18 cellular contexts compared by ENCODE assay signal in genomic region chr4:8690811-8691775, GRCh38.
"Had no signal": no experiment of that assay in that cellular context is flagged by ENCODE, and none has a peak within 500 bp of the region (broad histone marks: within the 10 kb centered on the region; RNA-seq: fewer than 3 reads in every experiment).

No MANE protein-coding gene starts in this region.

- DNase-seq: activated CD4-positive, alpha-beta T cell treated with anti-CD3 and anti-CD28 coated beads, Interleukin-2, amount 10 ng/mL, durations not matched to agents 7 days and 5 days; activated naive CD4-positive, alpha-beta T cell; activated naive CD8-positive, alpha-beta T cell treated with anti-CD3 and anti-CD28 coated beads, Interleukin-2, amount 10 ng/mL, durations not matched to agents 7 days and 5 days; amygdala; caudate nucleus; kidney glomerular epithelial cell; mesenchymal stem cell; naive thymus-derived CD8-positive, alpha-beta T cell; stimulated activated CD4-positive, alpha-beta T cell treated with anti-CD3 and anti-CD28 coated beads, Interleukin-12 subunit alpha, Interleukin-12 subunit beta, amount 100 ng/mL, for 4 hours; stimulated activated CD4-positive, alpha-beta T cell treated with anti-CD3 and anti-CD28 coated beads, Interleukin-1b, Interleukin-23, amount 100 ng/mL, for 48 hours; stimulated activated naive CD4-positive, alpha-beta T cell treated with Interleukin-2 at 50 U/mL for 16 hours; substantia nigra; T-helper 1 cell; T-helper 9 cell; transverse colon had no signal

- H3K27ac Mint-ChIP-seq: activated CD4-positive, alpha-beta T cell treated with anti-CD3 and anti-CD28 coated beads, Interleukin-2, amount 10 ng/mL, durations not matched to agents 7 days and 5 days; activated naive CD8-positive, alpha-beta T cell treated with anti-CD3 and anti-CD28 coated beads, Interleukin-2, amount 10 ng/mL, durations not matched to agents 7 days and 5 days; activated T-helper 1 cell treated with anti-CD3 and anti-CD28 coated beads, Interleukin-12 subunit alpha, Interleukin-12 subunit beta, Interleukin-2, Interleukin-4 antibody, amounts not matched to agents 30 ng/mL and 10 ng/mL and 1 ng/mL, durations not matched to agents 14 hours and 24 hours and 36 hours; naive thymus-derived CD8-positive, alpha-beta T cell had no signal

- H3K9me3 Mint-ChIP-seq: activated T-helper 1 cell treated with anti-CD3 and anti-CD28 coated beads, Interleukin-12 subunit alpha, Interleukin-12 subunit beta, Interleukin-2, Interleukin-4 antibody, amounts not matched to agents 30 ng/mL and 10 ng/mL and 1 ng/mL, durations not matched to agents 14 hours and 24 hours and 36 hours had no signal

- H3K36me3 Mint-ChIP-seq: activated naive CD8-positive, alpha-beta T cell treated with anti-CD3 and anti-CD28 coated beads, Interleukin-2, amount 10 ng/mL, durations not matched to agents 7 days and 5 days had no signal

- H3K36me3 ChIP-seq: transverse colon had no signal

- H3K4me3 ChIP-seq: transverse colon had no signal

- H3K4me1 ChIP-seq: parathyroid adenoma, transverse colon had no signal

- H3K9me3 ChIP-seq: transverse colon had no signal

- H3K27ac ChIP-seq: parathyroid adenoma, transverse colon had no signal

- ATAC-seq: activated CD4-positive, CD25-positive, alpha-beta regulatory T cell treated with anti-CD3 and anti-CD28 coated beads, Interleukin-2, amount 50 U/mL, for 24 hours; naive thymus-derived CD8-positive, alpha-beta T cell had no signal

- H3K27me3 Mint-ChIP-seq: activated CD4-positive, alpha-beta T cell treated with anti-CD3 and anti-CD28 coated beads, Interleukin-2, amount 10 ng/mL, durations not matched to agents 7 days and 5 days had no signal

- H3K4me1 Mint-ChIP-seq: activated CD4-positive, alpha-beta T cell treated with anti-CD3 and anti-CD28 coated beads, Interleukin-2, amount 10 ng/mL, durations not matched to agents 7 days and 5 days; naive thymus-derived CD8-positive, alpha-beta T cell had no signal

- H3K4me3 Mint-ChIP-seq: activated CD4-positive, alpha-beta T cell treated with anti-CD3 and anti-CD28 coated beads, Interleukin-2, amount 10 ng/mL, durations not matched to agents 7 days and 5 days; activated naive CD8-positive, alpha-beta T cell treated with anti-CD3 and anti-CD28 coated beads, Interleukin-2, amount 10 ng/mL, durations not matched to agents 7 days and 5 days; activated T-helper 1 cell treated with anti-CD3 and anti-CD28 coated beads, Interleukin-12 subunit alpha, Interleukin-12 subunit beta, Interleukin-2, Interleukin-4 antibody, amounts not matched to agents 30 ng/mL and 10 ng/mL and 1 ng/mL, durations not matched to agents 14 hours and 24 hours and 36 hours; naive thymus-derived CD8-positive, alpha-beta T cell had no signal
